ENCODE assay signal across 8 cellular contexts in the genomic region with DNA sequence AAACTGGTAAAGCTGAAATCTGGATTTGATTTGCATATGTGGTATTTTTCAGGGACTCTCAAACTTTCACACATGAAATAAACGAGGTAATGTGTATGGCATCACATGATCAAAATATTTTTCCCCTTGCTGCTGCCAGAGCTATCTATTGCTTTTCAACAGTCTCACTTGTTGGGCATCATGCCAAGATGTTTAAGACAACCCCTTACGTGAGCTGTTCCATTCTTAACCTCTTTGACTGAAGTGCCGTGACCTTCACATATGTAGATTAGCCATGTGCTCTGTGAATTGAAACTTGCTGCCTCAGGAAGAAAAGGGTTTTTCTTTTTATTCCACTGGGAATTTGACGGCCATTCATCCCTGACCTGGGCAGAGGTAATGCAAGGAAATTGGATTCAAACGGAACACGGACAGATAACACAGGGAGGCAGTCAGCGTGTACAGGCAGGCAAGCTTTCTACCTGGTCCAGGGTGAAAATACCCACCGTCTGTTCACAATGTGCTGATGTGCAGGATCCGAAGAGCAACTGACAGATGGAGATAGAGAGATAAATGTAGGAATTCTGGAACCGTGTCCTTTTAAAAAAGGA. TPM values are rescaled to one million over a fixed set of nuclear protein-coding genes. Genes with fewer than 3 reads are reported as not detected.
DNase-seq lines count a peak whose midpoint lies in the region; ATAC-seq, FAIRE-seq and TF ChIP-seq lines count a peak whose summit lies in the region.

No MANE protein-coding gene starts in this region.

- peak overlapping the region; percentile 79 for H3K4me2 ChIP-seq in Loucy (ENCODE audit: low read depth, low read length, poor library complexity, severe bottlenecking)

- H3K27ac ChIP-seq in right cardiac atrium (ENCODE audit: low read length) = peak overlapping the region; percentile 58

- no peaks in the 10 kb centered on the region for H3F3A ChIP-seq in Loucy (ENCODE audit: low read depth)

- intact Hi-C loops in right cardiac atrium (cut with DNase I) = no loop called here

- no peak for TF ChIP-seq CTCF in Loucy (conservative IDR thresholded peaks at IDR 0.05; ENCODE audit: low read length)

- ATAC-seq in GM21526 (IDR thresholded peaks at IDR 0.05; ENCODE audit: low FRiP score, unreplicated experiment) (peak; percentile 38), right cardiac atrium (peak; percentile 16 to 53)

- FAIRE-seq in GM12891 (lab: Jason Lieb, UNC) = peak; percentile 87

- TF ChIP-seq POLR2A in GM12891 (IDR thresholded peaks at IDR 0.05; ENCODE audit: low read depth, low read length) = no peak; the same call in 1 of the 2 replicates

- no peak for DNase-seq in GM12891 (ENCODE audit: insufficient read length, low spot score)
- DNase-seq in T follicular helper cell (ENCODE audit: low read depth) = peak; percentile 15
- no peak for DNase-seq in right cardiac atrium
- no peak for DNase-seq in HCEC 1CT
- DNase-seq in SIG-M5 (lab: John Stamatoyannopoulos, UW) = no peak
- DNase-seq in DMS114 treated with DMSO at 0.1 percent for 48 hours (lab: John Stamatoyannopoulos, UW; ENCODE audit: unreplicated experiment) = no peak

- no peaks in the 10 kb centered on the region for H3K9me2 ChIP-seq in Loucy (replicated peaks; ENCODE audit: low read depth, low read length)

- no peak overlapping the region for H3K9ac ChIP-seq in Loucy (ENCODE audit: low read depth, low read length, poor library complexity, severe bottlenecking)

- H3K36me3 ChIP-seq in Loucy (ENCODE audit: insufficient read depth, low read length) = peaks cover 6% of the 10 kb centered on the region; the same call in 1 of the 2 replicates

- WGBS in right cardiac atrium = 23% methylated on average over 10 of the region's 10 CpGs

- peaks cover 100% of the 10 kb centered on the region for H3K79me2 ChIP-seq in Loucy (ENCODE audit: insufficient read depth, low read length)

- no peaks in the 10 kb centered on the region for H3K9me3 ChIP-seq in Loucy (ENCODE audit: insufficient read depth, low read depth, low read length)
- H3K9me3 ChIP-seq in right cardiac atrium (ENCODE audit: control insufficient read depth, low read length) = no peaks in the 10 kb centered on the region

- H3K4me3 ChIP-seq in Loucy (ENCODE audit: low read length, poor library complexity, severe bottlenecking) (peak overlapping the region; percentile 12), right cardiac atrium (ENCODE audit: low read length) (peak overlapping the region; percentile 20)

- H3K27me3 ChIP-seq in Loucy (ENCODE audit: insufficient read depth, low read length, poor library complexity, severe bottlenecking) (no peaks in the 10 kb centered on the region), right cardiac atrium (ENCODE audit: control insufficient read depth, insufficient read depth) (no peaks in the 10 kb centered on the region)

- no peak overlapping the region for H2AFZ ChIP-seq in Loucy (ENCODE audit: low read length)

- H3K4me1 ChIP-seq in Loucy (ENCODE audit: insufficient read depth, low read length, poor library complexity, severe bottlenecking) (peaks cover 72% of the 10 kb centered on the region), right cardiac atrium (ENCODE audit: control insufficient read depth, insufficient read depth, low read length) (peaks cover 37% of the 10 kb centered on the region)

- H4K20me1 ChIP-seq in Loucy (ENCODE audit: insufficient read depth, low read length, poor library complexity, severe bottlenecking) = peaks cover 94% of the 10 kb centered on the region

TF ChIP-seq in GM12891, 5 proteins besides CTCF, POLR2A, EP300 and RAD21:
- TF ChIP-seq TAF1 (IDR thresholded peaks at IDR 0.05; ENCODE audit: low read depth, low read length) (no peak), PAX5 (IDR thresholded peaks at IDR 0.05; ENCODE audit: insufficient read depth, low read length, severe bottlenecking) (no peak), SPI1 (IDR thresholded peaks at IDR 0.05; ENCODE audit: low read depth, low read length) (no peak), POU2F2 (IDR thresholded peaks at IDR 0.05; ENCODE audit: low read depth, low read length) (0 out of 2 replicates have a peak, but pooled peaks have one; percentile 24), POLR2AphosphoS5 (IDR thresholded peaks at IDR 0.05; ENCODE audit: low read depth, low read length) (no peak)

RNA-seq across cellular contexts. Expression of gene ARID1B, which starts 14.2 kb away (rescaled TPM):
- 36.8 TPM for polyA plus RNA-seq in GM12891 (2012; ENCODE audit: low read depth, missing spikeins)
- 10 to 100 TPM; 52.3 to 59.6 (median 54.2) TPM for total RNA-seq in right cardiac atrium
- 18.3 TPM for polyA plus RNA-seq in right cardiac atrium
